In the genomic region with DNA sequence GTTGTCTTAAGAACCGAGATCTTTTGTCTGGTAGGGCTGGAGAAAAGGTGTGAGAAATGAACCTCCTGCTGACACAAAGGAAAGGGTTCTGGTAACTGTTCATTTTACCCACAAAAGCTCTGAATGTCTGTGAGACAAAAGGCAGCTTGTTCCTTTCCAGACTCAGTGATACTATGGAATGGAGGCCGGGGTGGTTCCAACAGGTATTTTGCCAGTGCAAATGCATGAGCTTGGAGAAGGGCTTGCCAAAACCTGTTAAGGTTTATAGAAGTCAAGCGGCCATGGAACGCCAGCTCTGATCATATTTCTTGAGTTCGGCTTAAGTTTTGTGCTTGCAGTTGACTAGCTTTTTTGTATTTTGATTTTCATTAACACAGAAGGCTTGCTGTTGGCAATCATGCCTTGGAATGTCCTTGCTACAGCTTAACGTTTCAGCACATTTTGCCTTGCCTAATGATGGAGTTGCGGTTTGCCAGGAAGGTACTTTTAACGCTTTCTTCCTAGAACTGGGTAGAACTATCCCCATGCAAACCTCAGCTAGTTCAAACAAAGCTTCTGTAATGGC, we compare ENCODE assay signal across 12 cellular contexts.
"Had no signal": no experiment of that assay in that cellular context is flagged by ENCODE, and none has a peak within 500 bp of the region (broad histone marks: within the 10 kb centered on the region; RNA-seq: fewer than 3 reads in every experiment).

No MANE protein-coding gene starts in this region.

- ATAC-seq: stimulated activated naive CD8-positive, alpha-beta T cell treated with anti-CD3 and anti-CD28 coated beads, Interleukin-15, amount 100 ng/mL, for 72 hours; T-cell had no signal

- H3K36me3 ChIP-seq: ascending aorta, esophagus muscularis mucosa, neural progenitor cell had no signal

- H3K27me3 ChIP-seq: ascending aorta, esophagus muscularis mucosa, neural progenitor cell had no signal

- H3K4me1 ChIP-seq: ascending aorta had no signal

- H3K4me3 ChIP-seq: ascending aorta, esophagus muscularis mucosa, neural progenitor cell had no signal

- H3K27ac ChIP-seq: ascending aorta, esophagus muscularis mucosa, neural progenitor cell had no signal

- H3K9ac ChIP-seq: neural progenitor cell had no signal

- DNase-seq: activated CD4-positive, CD25-positive, alpha-beta regulatory T cell treated with anti-CD3 and anti-CD28 coated beads, Interleukin-2, amount 50 U/mL, for 72 hours; activated naive CD4-positive, alpha-beta T cell treated with anti-CD3 and anti-CD28 coated beads, Interleukin-2, amount 10 ng/mL, durations not matched to agents 7 days and 5 days; endodermal cell; hypothalamus; kidney glomerular epithelial cell; stimulated activated CD4-positive, alpha-beta T cell treated with anti-CD3 and anti-CD28 coated beads, Interleukin-1b, Interleukin-23, amount 100 ng/mL, for 48 hours; stimulated activated naive CD8-positive, alpha-beta T cell treated with anti-CD3 and anti-CD28 coated beads, Interleukin-15, amount 100 ng/mL, for 72 hours; T-cell; T1000 had no signal

- H3K4me2 ChIP-seq: neural progenitor cell had no signal

- H2AFZ ChIP-seq: neural progenitor cell had no signal

- H3K9me3 ChIP-seq: ascending aorta, esophagus muscularis mucosa had no signal
